ENCODE assay signal across 15 cellular contexts in genomic region chr10:6431186-6431585, GRCh38.
"Had no signal": no experiment of that assay in that cellular context is flagged by ENCODE, and none has a peak within 500 bp of the region (broad histone marks: within the 10 kb centered on the region; RNA-seq: fewer than 3 reads in every experiment).

No MANE protein-coding gene starts in this region.

- H3K4me1 ChIP-seq: foreskin keratinocyte, right atrium auricular region had no signal

- H3K27ac ChIP-seq: foreskin keratinocyte, hepatocyte, ovary, right atrium auricular region had no signal

- H3K27me3 ChIP-seq: foreskin keratinocyte, hepatocyte, ovary, right atrium auricular region had no signal

- H3K4me3 Mint-ChIP-seq: nephron progenitor cell had no signal

- H3K79me2 ChIP-seq: hepatocyte had no signal

- H3K9me3 ChIP-seq: ovary, right atrium auricular region had no signal

- H3K9me3 Mint-ChIP-seq: nephron progenitor cell had no signal

- FAIRE-seq: small intestine had no signal

- DNase-seq: erythroblast; foreskin keratinocyte; left colon; left ventricle myocardium superior; mesenchymal stem cell; midbrain; nephron progenitor cell; ovary; small intestine; stimulated activated CD4-positive, alpha-beta T cell treated with anti-CD3 and anti-CD28 coated beads, Interleukin-12 subunit alpha, Interleukin-12 subunit beta, amount 100 ng/mL, for 4 hours; stimulated activated naive CD4-positive, alpha-beta T cell treated with Interleukin-2 at 50 U/mL for 16 hours; trophoblast cell had no signal

- H3K4me2 ChIP-seq: hepatocyte had no signal

- H2AFZ ChIP-seq: hepatocyte had no signal

- ATAC-seq: foreskin keratinocyte, left colon, left ventricle myocardium superior had no signal

- H3K36me3 ChIP-seq: ovary, right atrium auricular region had no signal

- H3K4me3 ChIP-seq: hepatocyte, lung, ovary, right atrium auricular region had no signal
